19 cellular contexts compared by ENCODE assay signal in genomic region chr1:247451388-247452010, GRCh38. TPM values are rescaled to one million over a fixed set of nuclear protein-coding genes. Genes with fewer than 3 reads are reported as not detected.
DNase-seq lines count a peak whose midpoint lies in the region; ATAC-seq, FAIRE-seq and TF ChIP-seq lines count a peak whose summit lies in the region.
"Had no signal": no experiment of that assay in that cellular context is flagged by ENCODE, and none has a peak within 500 bp of the region (broad histone marks: within the 10 kb centered on the region; RNA-seq: fewer than 3 reads in every experiment).

No MANE protein-coding gene starts in this region.

- H3K36me3 ChIP-seq in K562 (ENCODE audit: control insufficient read depth, insufficient read depth, low read length) (no peaks in the 10 kb centered on the region), neuronal stem cell (replicated peaks in 1 of 2; ENCODE audit: control insufficient read depth in 2 of 2, insufficient read depth in 2 of 2, low read length in 2 of 2) (no peaks in the 10 kb centered on the region)

- H3K9ac ChIP-seq in K562 (ENCODE audit: insufficient read depth in 1 of 2, low read depth in 2 of 2, low read length in 2 of 2): no peak overlapping the region; a peak in 1 of 4 replicates
- H3K9ac ChIP-seq in neuronal stem cell (ENCODE audit: low read depth, low read length, poor library complexity): peak overlapping the region; percentile 46

- H2AK5ac ChIP-seq in neuronal stem cell (ENCODE audit: low read depth, low read length): no peak overlapping the region

- in situ Hi-C loops in K562 (cut with MboI): no loop called here

- H3K9me1 ChIP-seq in K562 (ENCODE audit: control insufficient read depth, insufficient read depth, low read length): no peaks in the 10 kb centered on the region

- TF ChIP-seq RAD21 in K562 (CRISPR knock-in tag; conservative IDR thresholded peaks at IDR 0.05 in 1 of 2, IDR thresholded peaks at IDR 0.05 in 1 of 2): no peak

- H2AFZ ChIP-seq in K562 (ENCODE audit: low read depth, low read length) (no peak overlapping the region), neuronal stem cell (ENCODE audit: low read length) (no peak overlapping the region)

- H3K27ac ChIP-seq in K562 (ENCODE audit: extremely low read depth, low read depth, low read length): no peak overlapping the region
- no peak overlapping the region for H3K27ac ChIP-seq in neuronal stem cell (replicated peaks; ENCODE audit: low read length)
- H3K27ac ChIP-seq: C4-2B had no signal

- no peak overlapping the region for H3K4ac ChIP-seq in neuronal stem cell (ENCODE audit: low read length)

- under 1% methylated on average over 23 of the region's 23 CpGs for WGBS in K562 (ENCODE audit: insufficient coverage, low coverage, missing lambda C conversion rate)
- no CpG with 5 or more reads among the region's 23 CpGs for WGBS in neuronal stem cell (ENCODE audit: extremely low coverage in 2 of 2, insufficient read length in 2 of 2, insufficient replicate concordance in 1 of 2), 2 donors

- H3K18ac ChIP-seq in neuronal stem cell (ENCODE audit: low read length): no peak overlapping the region

- no TSS peak for BruUV-seq in K562 (replicated peaks; lab: Mats Ljungman, UMichigan)

- H3K27ac Mint-ChIP-seq in stimulated activated naive CD8-positive, alpha-beta T cell treated with anti-CD3 and anti-CD28 coated beads, Interleukin-15, amount 100 ng/mL, for 72 hours: no peak overlapping the region
- H3K27ac Mint-ChIP-seq: H9, IgD-negative memory B cell had no signal

- H2BK120ac ChIP-seq in neuronal stem cell (ENCODE audit: low read depth, low read length): no peak overlapping the region

- intact Hi-C loops in K562 (cut with micrococcal nuclease): no loop called here

- H3K27me3 ChIP-seq in K562 (ENCODE audit: control insufficient read depth in 2 of 2, insufficient read depth in 2 of 2, low read length in 2 of 2) (peaks cover 51 to 53% of the 10 kb centered on the region in 2 experiments), neuronal stem cell (ENCODE audit: control insufficient read depth in 3 of 3, insufficient read depth in 3 of 3, low read depth in 1 of 3, low read length in 3 of 3) (no peaks in the 10 kb centered on the region)

- no peak overlapping the region for H3K14ac ChIP-seq in neuronal stem cell (ENCODE audit: low read length)

- POLR2A ChIA-PET in K562 (lab: Yijun Ruan, JAX): interaction anchor here (0.6 to 0.7 kb wide), 2 partner anchors 68 to 521 kb away, joined by 3 to 4 read pairs; no protein-coding TSS in a partner anchor

- H4K8ac ChIP-seq in neuronal stem cell (ENCODE audit: low read depth, low read length): no peak overlapping the region

- H3K4me1 ChIP-seq in K562 (replicated peaks in 1 of 2; ENCODE audit: control insufficient read depth in 2 of 2, insufficient read depth in 2 of 2, low read length in 2 of 2): peaks cover 0 to 6% of the 10 kb centered on the region in 2 experiments; a peak in 2 of 5 replicates
- peaks cover 0 to 6% of the 10 kb centered on the region in 2 donors for H3K4me1 ChIP-seq in neuronal stem cell (ENCODE audit: control insufficient read depth in 2 of 2, insufficient read depth in 1 of 2, low read depth in 1 of 2, low read length in 2 of 2)

- no peaks in the 10 kb centered on the region for H3K9me3 Mint-ChIP-seq in stimulated activated naive CD8-positive, alpha-beta T cell treated with anti-CD3 and anti-CD28 coated beads, Interleukin-15, amount 100 ng/mL, for 72 hours
- H3K9me3 Mint-ChIP-seq: CD4-positive, alpha-beta memory T cell; H9 had no signal

- peaks cover 16% of the 10 kb centered on the region for H3K4me1 Mint-ChIP-seq in stimulated activated naive CD8-positive, alpha-beta T cell treated with anti-CD3 and anti-CD28 coated beads, Interleukin-15, amount 100 ng/mL, for 72 hours
- H3K4me1 Mint-ChIP-seq: IgD-negative memory B cell had no signal

- no peak overlapping the region for H2BK5ac ChIP-seq in neuronal stem cell (ENCODE audit: low read length)

- TF ChIP-seq POLR2A in K562 (conservative IDR thresholded peaks at IDR 0.05): no peak

- TF ChIP-seq CTCF in K562 (IDR thresholded peaks at IDR 0.05 in 2 of 3, conservative IDR thresholded peaks at IDR 0.05 in 1 of 3; ENCODE audit: insufficient read depth in 2 of 3, low read depth in 1 of 3, low read length in 3 of 3): no peak

- H3K79me2 ChIP-seq in K562 (ENCODE audit: control insufficient read depth, insufficient read depth, low read length): no peaks in the 10 kb centered on the region

- ATAC-seq in stimulated activated naive CD8-positive, alpha-beta T cell treated with anti-CD3 and anti-CD28 coated beads, Interleukin-15, amount 100 ng/mL, for 72 hours: peak; percentile 27
- ATAC-seq in stimulated activated naive CD8-positive, alpha-beta T cell treated with anti-CD3 and anti-CD28 coated beads, Interleukin-15, Interleukin-2, amounts not matched to agents 100 U/mL and 50 U/mL, for 24 hours: no peak
- ATAC-seq in K562 (peak; percentile 38; the same call in 2 of the 3 replicates), GM19035 (IDR thresholded peaks at IDR 0.05; ENCODE audit: unreplicated experiment) (no peak)

- no peak for TF ChIP-seq EP300 in K562 (IDR thresholded peaks at IDR 0.05; ENCODE audit: low read length)

- H4K91ac ChIP-seq in neuronal stem cell (ENCODE audit: low read depth, low read length, poor library complexity): no peak overlapping the region

- FAIRE-seq in K562 (lab: Jason Lieb, UNC): no peak
- FAIRE-seq: A204.1, H1, HTR-8/SVneo had no signal

- H3K4me3 ChIP-seq in K562 (no peak overlapping the region), neuronal stem cell (ENCODE audit: low read length in 2 of 2) (peak overlapping the region in 1 of 2 donors; percentile 17)

- CTCF ChIA-PET in K562 (lab: Yijun Ruan, JAX; ENCODE audit: low intra/inter-chr PET ratio): no interaction called here

- H3K4me3 Mint-ChIP-seq in stimulated activated naive CD8-positive, alpha-beta T cell treated with anti-CD3 and anti-CD28 coated beads, Interleukin-15, amount 100 ng/mL, for 72 hours: no peak overlapping the region
- H3K4me3 Mint-ChIP-seq: CD4-positive, alpha-beta memory T cell; H9; IgD-negative memory B cell had no signal

- no peaks in the 10 kb centered on the region for H3K9me3 ChIP-seq in K562 (replicated peaks; ENCODE audit: control insufficient read depth, insufficient read depth, low read depth, low read length)
- H3K9me3 ChIP-seq in neuronal stem cell (replicated peaks in 1 of 2; ENCODE audit: control insufficient read depth in 2 of 2, insufficient read depth in 1 of 2, low read depth in 1 of 2, low read length in 2 of 2): no peaks in the 10 kb centered on the region

- no peak for DNase-seq in stimulated activated naive CD8-positive, alpha-beta T cell treated with anti-CD3 and anti-CD28 coated beads, Interleukin-15, amount 100 ng/mL, for 72 hours
- no peak for DNase-seq in stimulated activated naive CD8-positive, alpha-beta T cell treated with anti-CD3 and anti-CD28 coated beads, Interleukin-15, Interleukin-2, amounts not matched to agents 100 U/mL and 50 U/mL, for 24 hours
- DNase-seq in K562 (ENCODE audit: extremely low read depth in 1 of 4, low spot score in 3 of 4) (no peak), neuronal stem cell (ENCODE audit: low spot score) (no peak), SKM-1 treated with dmso at 0.1 percent for 144 hours (lab: John Stamatoyannopoulos, UW; ENCODE audit: unreplicated experiment) (no peak), middle frontal gyrus (ENCODE audit: extremely low spot score, low spot score) (no peak)
- DNase-seq: AML-193; Calu3; CD4-positive, alpha-beta memory T cell; DMS79 treated with DMSO at 0.1 percent for 48 hours; GF-D8; H9 had no signal

- no peaks in the 10 kb centered on the region for H4K20me1 ChIP-seq in K562 (replicated peaks; ENCODE audit: control insufficient read depth, insufficient read depth, low read length)

- H3K4me2 ChIP-seq in K562 (ENCODE audit: insufficient read depth, low read length) (no peak overlapping the region), neuronal stem cell (ENCODE audit: insufficient read depth, low read length, poor library complexity, severe bottlenecking) (no peak overlapping the region)

- H3K79me1 ChIP-seq in neuronal stem cell (ENCODE audit: low read depth, low read length): no peaks in the 10 kb centered on the region

- H3K23ac ChIP-seq in neuronal stem cell (ENCODE audit: low read depth, low read length, poor library complexity): no peak overlapping the region

- H2BK12ac ChIP-seq in neuronal stem cell (ENCODE audit: low read length): no peak overlapping the region

- peaks cover 18% of the 10 kb centered on the region for H3K27me3 Mint-ChIP-seq in stimulated activated naive CD8-positive, alpha-beta T cell treated with anti-CD3 and anti-CD28 coated beads, Interleukin-15, amount 100 ng/mL, for 72 hours
- H3K27me3 Mint-ChIP-seq: CD4-positive, alpha-beta memory T cell; IgD-negative memory B cell had no signal

- H2BK15ac ChIP-seq in neuronal stem cell (ENCODE audit: low read length): no peak overlapping the region

RNA-seq across cellular contexts. Expression of gene OR2B11, which starts 6.4 kb away (rescaled TPM):
- total RNA-seq in K562 (2011; cell fraction: chromatin; rRNA removed; ENCODE audit: low replicate concordance): not detected in 2 replicates
- total RNA-seq in K562 (2011; cell fraction: nucleolus; rRNA removed): not detected in 2 replicates
- total RNA-seq in K562 (2011; cell fraction: nucleoplasm; rRNA removed): not detected in 2 replicates
- not detected in 2 replicates for total RNA-seq in K562 (2014; rRNA removed)
- not detected in 2 replicates for total RNA-seq in K562 (2014; rRNA removed; fragmentation: Illumina TruSeq; extraction: Trizol)
- not detected in 2 replicates for total RNA-seq in K562 (2015; rRNA removed; fragmentation: Illumina TruSeq; extraction: Trizol)
- not detected in 2 replicates for total RNA-seq in K562 (2021)
- polyA plus RNA-seq in K562 (2011; rRNA removed): not detected in 2 replicates
- not detected in 2 replicates for polyA plus RNA-seq in K562 (2011; cell fraction: cytosol; rRNA removed)
- not detected in 2 replicates for polyA plus RNA-seq in K562 (2011; cell fraction: nucleus; rRNA removed)
- polyA plus RNA-seq in K562 (2012): not detected in 2 replicates
- polyA plus RNA-seq in K562 (2014; fragmentation: Illumina TruSeq; extraction: Trizol): not detected in 2 replicates
- not detected for polyA plus RNA-seq in K562 (2014; fragmentation: Nextera tagmentation; extraction: Ambion mirVana)
- not detected in 2 replicates for polyA plus RNA-seq in K562 (2014; rRNA removed)
- not detected in 2 replicates for polyA minus RNA-seq in K562 (2011; rRNA and poly(A)+ RNA removed)
- not detected in 2 replicates for polyA minus RNA-seq in K562 (2011; cell fraction: cytosol; rRNA and poly(A)+ RNA removed)
- polyA minus RNA-seq in K562 (2011; cell fraction: nucleus; rRNA and poly(A)+ RNA removed): not detected in 2 replicates
- not detected for polyA plus RNA-seq in neuronal stem cell (2013, experiment 1 of 2)
- polyA plus RNA-seq in neuronal stem cell (2013, experiment 2 of 2): not detected
- total RNA-seq: Calu3; CD4-positive, alpha-beta memory T cell; H1; H9 had no signal
- polyA plus RNA-seq: BJ; CD4-positive, alpha-beta memory T cell; H1; IgD-negative memory B cell had no signal

RNA-seq across cellular contexts. Expression of gene NLRP3, which starts 35.5 kb away (rescaled TPM):
- 0.09 TPM in 1 of 2 replicates, not detected in the other for total RNA-seq in K562 (2011; cell fraction: chromatin; rRNA removed; ENCODE audit: low replicate concordance)
- not detected in 2 replicates for total RNA-seq in K562 (2011; cell fraction: nucleolus; rRNA removed)
- total RNA-seq in K562 (2011; cell fraction: nucleoplasm; rRNA removed): not detected in 2 replicates
- total RNA-seq in K562 (2014; rRNA removed): not detected in 2 replicates
- total RNA-seq in K562 (2014; rRNA removed; fragmentation: Illumina TruSeq; extraction: Trizol): not detected in 2 replicates
- not detected in 2 replicates for total RNA-seq in K562 (2015; rRNA removed; fragmentation: Illumina TruSeq; extraction: Trizol)
- total RNA-seq in K562 (2021): not detected in 2 replicates
- polyA plus RNA-seq in K562 (2011; rRNA removed): not detected in 2 replicates
- not detected in 2 replicates for polyA plus RNA-seq in K562 (2011; cell fraction: cytosol; rRNA removed)
- polyA plus RNA-seq in K562 (2011; cell fraction: nucleus; rRNA removed): 0.07 TPM in 1 of 2 replicates, not detected in the other
- 0.01 and 0.29 TPM in 2 replicates for polyA plus RNA-seq in K562 (2012)
- not detected in 2 replicates for polyA plus RNA-seq in K562 (2014; fragmentation: Illumina TruSeq; extraction: Trizol)
- not detected for polyA plus RNA-seq in K562 (2014; fragmentation: Nextera tagmentation; extraction: Ambion mirVana)
- polyA plus RNA-seq in K562 (2014; rRNA removed): not detected in 2 replicates
- not detected in 2 replicates for polyA minus RNA-seq in K562 (2011; rRNA and poly(A)+ RNA removed)
- not detected in 2 replicates for polyA minus RNA-seq in K562 (2011; cell fraction: cytosol; rRNA and poly(A)+ RNA removed)
- not detected in 2 replicates for polyA minus RNA-seq in K562 (2011; cell fraction: nucleus; rRNA and poly(A)+ RNA removed)
- 0.24 TPM for polyA plus RNA-seq in neuronal stem cell (2013, experiment 1 of 2)
- 0.26 TPM for polyA plus RNA-seq in neuronal stem cell (2013, experiment 2 of 2)
- total RNA-seq: H9 had no signal
- polyA plus RNA-seq: BJ had no signal

Comparison
In these comparisons a context has a peak if more than half of its experiments do, and no peak if none do; other contexts are left out.
1. ATAC-seq: peak in stimulated activated naive CD8-positive, alpha-beta T cell treated with anti-CD3 and anti-CD28 coated beads, Interleukin-15, amount 100 ng/mL, for 72 hours (single experiment) and K562 (single experiment); none in stimulated activated naive CD8-positive, alpha-beta T cell treated with anti-CD3 and anti-CD28 coated beads, Interleukin-15, Interleukin-2, amounts not matched to agents 100 U/mL and 50 U/mL, for 24 hours (single experiment) and GM19035 (single experiment).